9 cellular contexts compared by ENCODE assay signal in the genomic region with DNA sequence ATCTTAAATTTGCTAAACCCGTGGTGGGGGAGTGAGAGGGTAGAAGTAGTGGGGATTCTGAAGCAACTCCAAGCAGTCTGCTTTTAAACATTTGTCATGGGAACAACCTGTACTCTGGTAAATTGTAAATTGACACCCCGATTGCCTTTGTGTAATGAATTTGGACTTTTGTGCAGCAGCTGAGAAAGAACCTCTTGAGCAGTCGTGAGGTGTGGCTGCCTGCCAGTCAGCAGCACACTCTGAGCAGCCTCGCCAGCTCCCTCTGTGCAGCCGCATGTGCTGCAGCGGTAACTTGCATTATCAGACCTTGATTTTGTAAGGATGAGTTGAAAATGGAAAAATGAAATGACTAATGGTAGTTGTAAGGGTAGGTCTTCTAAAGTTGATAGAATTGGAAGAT.
DNase-seq lines count a peak whose midpoint lies in the region; ATAC-seq and TF ChIP-seq lines count a peak whose summit lies in the region.
"Had no signal": no experiment of that assay in that cellular context is flagged by ENCODE, and none has a peak within 500 bp of the region (broad histone marks: within the 10 kb centered on the region; RNA-seq: fewer than 3 reads in every experiment).

No MANE protein-coding gene starts in this region.

- no peak overlapping the region for H2AFZ ChIP-seq in neuronal stem cell (ENCODE audit: low read length)

- H3K27ac Mint-ChIP-seq in activated CD4-positive, alpha-beta memory T cell treated with anti-CD3 and anti-CD28 coated beads, Interleukin-2, amount 10 ng/mL, durations not matched to agents 7 days and 5 days = peak overlapping the region; percentile 88

- H3K18ac ChIP-seq in neuronal stem cell (ENCODE audit: low read length) = no peak overlapping the region

- H2BK12ac ChIP-seq in neuronal stem cell (ENCODE audit: low read length) = no peak overlapping the region

- 0 to 6% methylated on average over 3 to 6 of the region's 6 CpGs for WGBS in gastroesophageal sphincter (ENCODE audit: low coverage in 1 of 2), 2 donors
- no CpG with 5 or more reads among the region's 6 CpGs for WGBS in neuronal stem cell (ENCODE audit: extremely low coverage in 2 of 2, insufficient read length in 2 of 2, insufficient replicate concordance in 1 of 2), 2 donors

- H3K9me3 Mint-ChIP-seq in activated CD4-positive, alpha-beta memory T cell treated with anti-CD3 and anti-CD28 coated beads, Interleukin-2, amount 10 ng/mL, durations not matched to agents 7 days and 5 days = no peaks in the 10 kb centered on the region
- H3K9me3 Mint-ChIP-seq: neural crest cell had no signal

- H3K36me3 Mint-ChIP-seq in activated CD4-positive, alpha-beta memory T cell treated with anti-CD3 and anti-CD28 coated beads, Interleukin-2, amount 10 ng/mL, durations not matched to agents 7 days and 5 days (ENCODE audit: low read depth) = peaks cover 32% of the 10 kb centered on the region

- TF ChIP-seq POLR2A in gastroesophageal sphincter (IDR thresholded peaks at IDR 0.05) = no peak

- TF ChIP-seq EP300 in gastroesophageal sphincter (IDR thresholded peaks at IDR 0.05) = no peak

- H3K4me2 ChIP-seq in skeletal muscle satellite cell (ENCODE audit: low read length) = peak overlapping the region; percentile 4
- H3K4me2 ChIP-seq in neuronal stem cell (ENCODE audit: insufficient read depth, low read length, poor library complexity, severe bottlenecking) = no peak overlapping the region

- H3K4me3 ChIP-seq in gastroesophageal sphincter (no peak overlapping the region), skeletal muscle satellite cell (ENCODE audit: low read length) (no peak overlapping the region), neuronal stem cell (ENCODE audit: low read length in 2 of 2) (no peak overlapping the region)

- H2BK120ac ChIP-seq in neuronal stem cell (ENCODE audit: low read depth, low read length) = no peak overlapping the region

- no peak overlapping the region for H4K91ac ChIP-seq in neuronal stem cell (ENCODE audit: low read depth, low read length, poor library complexity)

- H3K27me3 ChIP-seq in gastroesophageal sphincter = no peaks in the 10 kb centered on the region
- no peaks in the 10 kb centered on the region for H3K27me3 ChIP-seq in skeletal muscle satellite cell (ENCODE audit: control insufficient read depth, insufficient read depth, low read length)
- H3K27me3 ChIP-seq in neuronal stem cell (ENCODE audit: control insufficient read depth in 3 of 3, insufficient read depth in 3 of 3, low read depth in 1 of 3, low read length in 3 of 3) = no peaks in the 10 kb centered on the region

- peak; percentile 66 for DNase-seq in stimulated activated CD4-positive, alpha-beta T cell treated with anti-CD3 and anti-CD28 coated beads, Interleukin-1b, Interleukin-23, amount 100 ng/mL, for 48 hours
- DNase-seq in stimulated activated CD4-positive, alpha-beta T cell treated with anti-CD3 and anti-CD28 coated beads, Interleukin-12 subunit alpha, Interleukin-12 subunit beta, amount 100 ng/mL, for 4 hours = no peak
- peak; percentile 60 for DNase-seq in activated CD4-positive, alpha-beta memory T cell treated with anti-CD3 and anti-CD28 coated beads, Interleukin-2, amount 10 ng/mL, durations not matched to agents 7 days and 5 days
- no peak for DNase-seq in neuronal stem cell (ENCODE audit: low spot score)
- DNase-seq in ecto neural progenitor cell (ENCODE audit: low spot score) = no peak

- TF ChIP-seq CTCF in gastroesophageal sphincter (IDR thresholded peaks at IDR 0.05) = no peak

- no peak overlapping the region for H2BK5ac ChIP-seq in neuronal stem cell (ENCODE audit: low read length)

- no peak overlapping the region for H2AK5ac ChIP-seq in neuronal stem cell (ENCODE audit: low read depth, low read length)

- H2BK15ac ChIP-seq in neuronal stem cell (ENCODE audit: low read length) = no peak overlapping the region

- no peaks in the 10 kb centered on the region for H3K27me3 Mint-ChIP-seq in activated CD4-positive, alpha-beta memory T cell treated with anti-CD3 and anti-CD28 coated beads, Interleukin-2, amount 10 ng/mL, durations not matched to agents 7 days and 5 days

- no peak overlapping the region for H4K8ac ChIP-seq in neuronal stem cell (ENCODE audit: low read depth, low read length)

- H3K4ac ChIP-seq in neuronal stem cell (ENCODE audit: low read length) = no peak overlapping the region

- POLR2A ChIA-PET in activated CD4-positive, alpha-beta memory T cell treated with anti-CD3 and anti-CD28 coated beads, Interleukin-2, amount 10 ng/mL, durations not matched to agents 7 days and 5 days (lab: Charles Lee) = interaction anchor here (0.7 to 3.8 kb wide), 15 partner anchors 8 to 74 kb away, joined by 3 to 43 read pairs (median 5); a partner anchor contains a TSS

- peak overlapping the region; percentile 47 for H3K4me3 Mint-ChIP-seq in activated CD4-positive, alpha-beta memory T cell treated with anti-CD3 and anti-CD28 coated beads, Interleukin-2, amount 10 ng/mL, durations not matched to agents 7 days and 5 days
- H3K4me3 Mint-ChIP-seq: neural crest cell had no signal

- H3K23ac ChIP-seq in neuronal stem cell (ENCODE audit: low read depth, low read length, poor library complexity) = no peak overlapping the region

- H3K79me1 ChIP-seq in neuronal stem cell (ENCODE audit: low read depth, low read length) = no peaks in the 10 kb centered on the region

- no peak overlapping the region for H3K9ac ChIP-seq in skeletal muscle satellite cell (ENCODE audit: low read depth, low read length)
- H3K9ac ChIP-seq in neuronal stem cell (ENCODE audit: low read depth, low read length, poor library complexity) = no peak overlapping the region

- H3K9me3 ChIP-seq in gastroesophageal sphincter (no peaks in the 10 kb centered on the region), skeletal muscle satellite cell (replicated peaks; ENCODE audit: low read length) (no peaks in the 10 kb centered on the region), neuronal stem cell (replicated peaks in 1 of 2; ENCODE audit: control insufficient read depth in 2 of 2, insufficient read depth in 1 of 2, low read depth in 1 of 2, low read length in 2 of 2) (no peaks in the 10 kb centered on the region)

- CTCF ChIA-PET in activated CD4-positive, alpha-beta memory T cell treated with anti-CD3 and anti-CD28 coated beads, Interleukin-2, amount 10 ng/mL, durations not matched to agents 7 days and 5 days (lab: Charles Lee) = interaction anchor here (1.0 to 2.2 kb wide), 11 partner anchors 8 to 81 kb away, joined by 3 to 10 read pairs (median 4); a partner anchor contains a TSS

- H3K27ac ChIP-seq in gastroesophageal sphincter (peak overlapping the region in 3 of 4 donors; percentile 50 to 67 (median 62)), neuronal stem cell (replicated peaks; ENCODE audit: low read length) (no peak overlapping the region)

- H3K4me1 Mint-ChIP-seq in activated CD4-positive, alpha-beta memory T cell treated with anti-CD3 and anti-CD28 coated beads, Interleukin-2, amount 10 ng/mL, durations not matched to agents 7 days and 5 days = peaks cover 80% of the 10 kb centered on the region

- H3K4me1 ChIP-seq in gastroesophageal sphincter (peaks cover 17 to 78% (median 34%) of the 10 kb centered on the region in 3 donors), skeletal muscle satellite cell (ENCODE audit: control insufficient read depth, insufficient read depth, low read length) (peaks cover 13% of the 10 kb centered on the region), neuronal stem cell (ENCODE audit: control insufficient read depth in 2 of 2, insufficient read depth in 1 of 2, low read depth in 1 of 2, low read length in 2 of 2) (peaks cover 17 to 20% of the 10 kb centered on the region in 2 donors)

- H3K36me3 ChIP-seq in gastroesophageal sphincter (no peaks in the 10 kb centered on the region), skeletal muscle satellite cell (ENCODE audit: insufficient read depth, low read length) (no peaks in the 10 kb centered on the region), neuronal stem cell (replicated peaks in 1 of 2; ENCODE audit: control insufficient read depth in 2 of 2, insufficient read depth in 2 of 2, low read length in 2 of 2) (no peaks in the 10 kb centered on the region)

- ATAC-seq in gastroesophageal sphincter = peak; percentile 60
- ATAC-seq in GM18519 (IDR thresholded peaks at IDR 0.05; ENCODE audit: low FRiP score, unreplicated experiment) = no peak

- no peak overlapping the region for H3K14ac ChIP-seq in neuronal stem cell (ENCODE audit: low read length)

Comparison
In these comparisons a context has a peak if more than half of its experiments do, and no peak if none do; other contexts are left out.
1. DNase-seq: peak in stimulated activated CD4-positive, alpha-beta T cell treated with anti-CD3 and anti-CD28 coated beads, Interleukin-1b, Interleukin-23, amount 100 ng/mL, for 48 hours (single experiment) and activated CD4-positive, alpha-beta memory T cell treated with anti-CD3 and anti-CD28 coated beads, Interleukin-2, amount 10 ng/mL, durations not matched to agents 7 days and 5 days (single experiment); none in stimulated activated CD4-positive, alpha-beta T cell treated with anti-CD3 and anti-CD28 coated beads, Interleukin-12 subunit alpha, Interleukin-12 subunit beta, amount 100 ng/mL, for 4 hours (single experiment), neuronal stem cell (single experiment) and ecto neural progenitor cell (single experiment).